8 cellular contexts compared by ENCODE assay signal in the genomic region with DNA sequence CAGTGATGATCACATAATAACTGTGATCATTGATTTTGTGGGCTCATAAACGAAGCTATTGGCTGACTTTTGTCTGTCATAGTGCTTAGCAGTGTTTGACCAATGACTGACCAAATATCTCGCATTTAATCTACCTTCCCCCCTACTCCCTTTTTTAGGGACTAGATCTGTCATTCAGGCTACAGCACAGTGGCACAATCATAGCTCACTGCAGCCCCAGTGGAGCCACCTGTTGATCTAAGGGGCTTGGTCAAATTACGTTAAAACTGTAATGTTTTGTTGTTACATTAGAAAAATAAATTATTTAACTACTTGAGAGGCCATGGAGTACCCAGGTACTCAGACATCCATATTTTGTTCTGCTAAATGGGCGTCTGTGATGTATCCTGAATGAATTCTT. TPM values are rescaled to one million over a fixed set of nuclear protein-coding genes. Genes with fewer than 3 reads are reported as not detected.
A peak's percentile ranks its signal among the peaks of the same experiment; 100 is the strongest.
DNase-seq lines count a peak whose midpoint lies in the region; ATAC-seq and TF ChIP-seq lines count a peak whose summit lies in the region.

No MANE protein-coding gene starts in this region.

- TF ChIP-seq EP300 in upper lobe of left lung (IDR thresholded peaks at IDR 0.05) = no peak

- H3K36me3 Mint-ChIP-seq in activated CD4-positive, alpha-beta memory T cell treated with anti-CD3 and anti-CD28 coated beads, Interleukin-2, amount 10 ng/mL, durations not matched to agents 7 days and 5 days (ENCODE audit: low read depth) = no peaks in the 10 kb centered on the region

- DNase-seq in heart right ventricle (no peak), Right ventricle myocardium inferior (ENCODE audit: missing footprints) (no peak), left kidney (ENCODE audit: low read depth, low spot score) (peak; percentile 4), upper lobe of left lung (no peak), NCI-H128 (lab: John Stamatoyannopoulos, UW; ENCODE audit: unreplicated experiment) (no peak)
- DNase-seq in activated CD4-positive, alpha-beta memory T cell treated with anti-CD3 and anti-CD28 coated beads, Interleukin-2, amount 10 ng/mL, durations not matched to agents 7 days and 5 days = no peak

- intact Hi-C loops in heart right ventricle (cut with DNase I) = loop anchor here in 1 of 10 donors (2.0 to 5.0 kb wide), 2 partner anchors 21 to 44 kb away; partner anchors contain the start of genes BRCC3, CMC4 and MTCP1
- intact Hi-C loops in Right ventricle myocardium inferior (cut with DNase I) = no loop called here

- H3K27me3 ChIP-seq in heart right ventricle = no peaks in the 10 kb centered on the region
- no peaks in the 10 kb centered on the region for H3K27me3 ChIP-seq in upper lobe of left lung

- TF ChIP-seq CTCF in heart right ventricle (IDR thresholded peaks at IDR 0.05) (no peak), upper lobe of left lung (IDR thresholded peaks at IDR 0.05) (no peak)

- H3K36me3 ChIP-seq in heart right ventricle (peaks cover 0 to 2% (median 0%) of the 10 kb centered on the region in 9 donors), upper lobe of left lung (no peaks in the 10 kb centered on the region)

- no peak for ATAC-seq in heart right ventricle
- ATAC-seq in Right ventricle myocardium inferior = no peak
- ATAC-seq in upper lobe of left lung (ENCODE audit: low FRiP score in 2 of 2) = no peak
- no peak for ATAC-seq in GM18870 (IDR thresholded peaks at IDR 0.05; ENCODE audit: unreplicated experiment)
- no peak for ATAC-seq in HG03159 (IDR thresholded peaks at IDR 0.05; ENCODE audit: unreplicated experiment)

- TF ChIP-seq POLR2A in upper lobe of left lung (IDR thresholded peaks at IDR 0.05) = no peak

- H3K27me3 Mint-ChIP-seq in activated CD4-positive, alpha-beta memory T cell treated with anti-CD3 and anti-CD28 coated beads, Interleukin-2, amount 10 ng/mL, durations not matched to agents 7 days and 5 days = peaks cover 4% of the 10 kb centered on the region

- H3K4me1 ChIP-seq in heart right ventricle = peaks cover 0 to 34% (median 4%) of the 10 kb centered on the region in 9 donors
- H3K4me1 ChIP-seq in upper lobe of left lung = peaks cover 0 to 4% (median 2%) of the 10 kb centered on the region in 4 donors

- peaks cover 26% of the 10 kb centered on the region for H3K4me1 Mint-ChIP-seq in activated CD4-positive, alpha-beta memory T cell treated with anti-CD3 and anti-CD28 coated beads, Interleukin-2, amount 10 ng/mL, durations not matched to agents 7 days and 5 days

- WGBS in heart right ventricle, 2 donors = 20 to 22% methylated on average over 4 of the region's 4 CpGs
- 44 to 54% methylated on average over 4 of the region's 4 CpGs for WGBS in upper lobe of left lung, 2 donors

- H3K27ac ChIP-seq in heart right ventricle = peak overlapping the region; percentile 85 to 99 (median 98)
- peak overlapping the region; percentile 94 to 97 (median 94) for H3K27ac ChIP-seq in upper lobe of left lung

- H3K4me3 ChIP-seq in heart right ventricle (peak overlapping the region in 8 of 10 donors; percentile 32 to 75 (median 65)), upper lobe of left lung (peak overlapping the region in 3 of 4 donors; percentile 55 to 59 (median 57))

- peak overlapping the region; percentile 82 for H3K4me3 Mint-ChIP-seq in activated CD4-positive, alpha-beta memory T cell treated with anti-CD3 and anti-CD28 coated beads, Interleukin-2, amount 10 ng/mL, durations not matched to agents 7 days and 5 days

- H3K27ac Mint-ChIP-seq in activated CD4-positive, alpha-beta memory T cell treated with anti-CD3 and anti-CD28 coated beads, Interleukin-2, amount 10 ng/mL, durations not matched to agents 7 days and 5 days = peak overlapping the region; percentile 96

- CTCF ChIA-PET in activated CD4-positive, alpha-beta memory T cell treated with anti-CD3 and anti-CD28 coated beads, Interleukin-2, amount 10 ng/mL, durations not matched to agents 7 days and 5 days (lab: Charles Lee) = no interaction called here

- H3K9me3 Mint-ChIP-seq in activated CD4-positive, alpha-beta memory T cell treated with anti-CD3 and anti-CD28 coated beads, Interleukin-2, amount 10 ng/mL, durations not matched to agents 7 days and 5 days = no peaks in the 10 kb centered on the region

- POLR2A ChIA-PET in activated CD4-positive, alpha-beta memory T cell treated with anti-CD3 and anti-CD28 coated beads, Interleukin-2, amount 10 ng/mL, durations not matched to agents 7 days and 5 days (lab: Charles Lee) = interaction anchor here (1.4 to 1.5 kb wide), 2 partner anchors 39 to 43 kb away, joined by 3 to 6 read pairs; partner anchors contain the start of genes BRCC3, CMC4 and MTCP1

- H3K9me3 ChIP-seq in heart right ventricle = peaks cover 0 to 5% (median 0%) of the 10 kb centered on the region in 11 donors
- H3K9me3 ChIP-seq in upper lobe of left lung = no peaks in the 10 kb centered on the region

RNA-seq across cellular contexts. Expression of gene FUNDC2, which starts 1.5 kb away (rescaled TPM):
- total RNA-seq in heart right ventricle (100 to 1,000 TPM; 249 to 428 (median 312) TPM), Right ventricle myocardium inferior (403 TPM), upper lobe of left lung (10 to 100 TPM; 18.3 to 93.9 (median 50.2) TPM)
- 100 to 1,000 TPM; 234 to 530 TPM for polyA plus RNA-seq in heart right ventricle
- 10 to 100 TPM; 45.7 to 49.9 TPM for total RNA-seq in activated CD4-positive, alpha-beta memory T cell treated with anti-CD3 and anti-CD28 coated beads, Interleukin-2, amount 10 ng/mL, durations not matched to agents 7 days and 5 days

RNA-seq across cellular contexts. Expression of gene F8, which starts 5.7 kb away (rescaled TPM):
- total RNA-seq in heart right ventricle (10 to 100 TPM; 21.6 to 92.4 (median 36.4) TPM), Right ventricle myocardium inferior (53.7 TPM), upper lobe of left lung (10 to 100 TPM in 5 of 6 donors, 1 to 10 TPM in 1; 4.3 to 47.1 (median 21.7) TPM)
- 10 to 100 TPM; 40.6 to 80.4 TPM for polyA plus RNA-seq in heart right ventricle
- 10 to 100 TPM in 1 of 2 experiments, 1 to 10 TPM in 1; 8.9 to 10.2 TPM for total RNA-seq in activated CD4-positive, alpha-beta memory T cell treated with anti-CD3 and anti-CD28 coated beads, Interleukin-2, amount 10 ng/mL, durations not matched to agents 7 days and 5 days

RNA-seq across cellular contexts. Expression of gene CMC4, which starts 42.7 kb away (rescaled TPM):
- total RNA-seq in heart right ventricle (10 to 100 TPM; 16.6 to 25.8 (median 21.6) TPM), Right ventricle myocardium inferior (27.7 TPM), upper lobe of left lung (10 to 100 TPM in 2 of 6 donors, 1 to 10 TPM in 4; 4.4 to 14.9 (median 7.8) TPM)
- polyA plus RNA-seq in heart right ventricle = 10 to 100 TPM; 30.6 to 33.5 TPM
- 1 to 10 TPM; 4.8 to 5.9 TPM for total RNA-seq in activated CD4-positive, alpha-beta memory T cell treated with anti-CD3 and anti-CD28 coated beads, Interleukin-2, amount 10 ng/mL, durations not matched to agents 7 days and 5 days

RNA-seq across cellular contexts. Expression of gene MTCP1, which starts 42.7 kb away (rescaled TPM):
- total RNA-seq in heart right ventricle (10 to 100 TPM; 32.3 to 53.5 (median 48.8) TPM), Right ventricle myocardium inferior (54.5 TPM), upper lobe of left lung (10 to 100 TPM in 2 of 6 donors, 1 to 10 TPM in 4; 3.4 to 12.3 (median 8.0) TPM)
- 100 to 1,000 TPM in 1 of 2 donors, 10 to 100 TPM in 1; 21.2 to 384 TPM for polyA plus RNA-seq in heart right ventricle
- 10 to 100 TPM; 20.2 TPM for total RNA-seq in activated CD4-positive, alpha-beta memory T cell treated with anti-CD3 and anti-CD28 coated beads, Interleukin-2, amount 10 ng/mL, durations not matched to agents 7 days and 5 days

RNA-seq across cellular contexts. Expression of gene BRCC3, which starts 43.1 kb away (rescaled TPM):
- total RNA-seq in heart right ventricle = 10 to 100 TPM; 13.9 to 20.3 (median 16.6) TPM
- polyA plus RNA-seq in heart right ventricle = 1 to 10 TPM; 4.9 to 8.4 TPM
- 16.5 TPM for total RNA-seq in Right ventricle myocardium inferior
- total RNA-seq in activated CD4-positive, alpha-beta memory T cell treated with anti-CD3 and anti-CD28 coated beads, Interleukin-2, amount 10 ng/mL, durations not matched to agents 7 days and 5 days = 10 to 100 TPM; 23.5 to 25.2 TPM
- total RNA-seq in upper lobe of left lung = 10 to 100 TPM; 11.6 to 21.0 (median 16.1) TPM
